Comparison of ENCODE assay signal across 8 cellular contexts in genomic region chrX:23782863-23783568, GRCh38. TPM values are rescaled to one million over a fixed set of nuclear protein-coding genes. Genes with fewer than 3 reads are reported as not detected.
DNase-seq lines count a peak whose midpoint lies in the region; ATAC-seq, FAIRE-seq and TF ChIP-seq lines count a peak whose summit lies in the region.

SAT1 (plus strand) TSS chrX:23783173; CDS start chrX:23783352, 179 bp downstream.

- TF ChIP-seq EP300 in HepG2 (IDR thresholded peaks at IDR 0.05; ENCODE audit: low read depth in 2 of 2, low read length in 2 of 2) (no peak), HepG2 (CRISPR knock-in tag; IDR thresholded peaks at IDR 0.05; ENCODE audit: borderline replicate concordance) (no peak)

- peaks cover 39% of the 10 kb centered on the region for H3K36me3 Mint-ChIP-seq in CD4-positive, alpha-beta T cell (ENCODE audit: low read depth)

- TF ChIP-seq RAD21 in HepG2 (CRISPR knock-in tag; IDR thresholded peaks at IDR 0.05) = peak; percentile 86

- DNase-seq in CD4-positive, alpha-beta T cell = peak; percentile 84 to 94 (median 89)
- peak; percentile 79 for DNase-seq in NCI-H774 (lab: John Stamatoyannopoulos, UW)
- DNase-seq in activated CD4-positive, alpha-beta T cell treated with anti-CD3 and anti-CD28 coated beads, Interleukin-2, amount 50 U/mL, for 4 hours = peak; percentile 88 to 90
- peak; percentile 94 for DNase-seq in dermis blood vessel endothelial cell
- DNase-seq in HepG2 (ENCODE audit: low spot score) = peak; percentile 88
- DNase-seq in stimulated activated CD4-positive, alpha-beta T cell treated with anti-CD3 and anti-CD28 coated beads, Interleukin-4, amount 100 ng/mL, for 24 hours = peak; percentile 92

- POLR2A ChIA-PET in CD4-positive, alpha-beta T cell (lab: Charles Lee) = interaction anchor here (0.6 to 5.3 kb wide), 14 partner anchors 9 to 1944 kb away, joined by 3 to 51 read pairs (median 9); partner anchors contain the start of genes ACOT9, APOO, CXorf58 and EIF2S3
- POLR2A ChIA-PET in HepG2 (lab: Yijun Ruan, JAX) = interaction anchor here (0.6 to 4.7 kb wide), 28 partner anchors 13 to 271 kb away, joined by 3 to 91 read pairs (median 6); partner anchors contain the start of genes ACOT9, APOO and CXorf58

- H3K4me1 Mint-ChIP-seq in CD4-positive, alpha-beta T cell (ENCODE audit: low read depth) = peaks cover 44% of the 10 kb centered on the region

- H4K20me1 ChIP-seq in HepG2 (ENCODE audit: insufficient read depth, low read length) = peaks cover 17% of the 10 kb centered on the region

- H3K27ac Mint-ChIP-seq in CD4-positive, alpha-beta T cell = peak within 1 kb of the TSS; percentile 97

- TF ChIP-seq CTCF in CD4-positive, alpha-beta T cell (IDR thresholded peaks at IDR 0.05) = peak; percentile 65
- peak; percentile 84 for TF ChIP-seq CTCF in HepG2 (CRISPR knock-in tag; IDR thresholded peaks at IDR 0.05)

- no peak for FAIRE-seq in HepG2 (lab: Jason Lieb, UNC)

- peak; percentile 88 for ATAC-seq in CD4-positive, alpha-beta T cell (ENCODE audit: poor library complexity)
- peak; percentile 89 for ATAC-seq in GM19397 (IDR thresholded peaks at IDR 0.05; ENCODE audit: unreplicated experiment)
- ATAC-seq in HG03571 (IDR thresholded peaks at IDR 0.05; ENCODE audit: unreplicated experiment) = peak; percentile 89
- ATAC-seq in HepG2 = peak; percentile 95

- intact Hi-C loops in CD4-positive, alpha-beta T cell (cut with DNase I, micrococcal nuclease) = loop anchor here (1.0 to 10.0 kb wide), 6 partner anchors 10 to 692 kb away; partner anchors contain the start of genes ACOT9 (in 2 of the 2), APOO (in 1 of the 2), CXorf58 (in 1 of the 2) and KLHL15 (in 1 of the 2)
- intact Hi-C loops in HepG2 (cut with micrococcal nuclease; ENCODE audit: unreplicated experiment) = loop anchor here (1.0 to 10.0 kb wide), 2 partner anchors 119 to 1938 kb away; no protein-coding TSS in a partner anchor

- peak; percentile 98 to 99 for TF ChIP-seq POLR2A in HepG2 (IDR thresholded peaks at IDR 0.05; ENCODE audit: insufficient read depth in 1 of 2, low read depth in 2 of 2, low read length in 2 of 2)

- H2AFZ ChIP-seq in HepG2 (ENCODE audit: low read length) = peak within 1 kb of the TSS; percentile 42

- no peaks in the 10 kb centered on the region for H3K27me3 ChIP-seq in CD4-positive, alpha-beta T cell (ENCODE audit: control insufficient read depth, insufficient read depth, low read length)
- no peaks in the 10 kb centered on the region; a peak in 1 of 5 replicates for H3K27me3 ChIP-seq in HepG2 (ENCODE audit: control insufficient read depth in 1 of 2, insufficient read depth in 2 of 2, low read length in 2 of 2)

- WGBS in HepG2 (ENCODE audit: low lambda C conversion rate) = no CpG with 5 or more reads among the region's 55 CpGs

- peak within 1 kb of the TSS; percentile 78 for H3K4me2 ChIP-seq in HepG2 (ENCODE audit: low read depth, low read length)

- H3K4me3 ChIP-seq in HepG2 (replicated peaks in 1 of 3; ENCODE audit: insufficient read depth in 1 of 3, low read depth in 2 of 3, low read length in 3 of 3) = peak within 1 kb of the TSS; percentile 87 to 93 (median 88)

- in situ Hi-C loops in HepG2 (cut with HindIII; ENCODE audit: extremely low pct_ligation_motif_present, low pct_unique_long_range_greater_than_20kb) = loop anchor here (5.0 kb wide), 1 partner anchor 119 kb away; no protein-coding TSS in a partner anchor

- peak within 1 kb of the TSS; percentile 98 for H3K4me3 Mint-ChIP-seq in CD4-positive, alpha-beta T cell

- H3K36me3 ChIP-seq in HepG2 (replicated peaks in 1 of 2; ENCODE audit: control insufficient read depth in 1 of 2, insufficient read depth in 2 of 2, low read length in 2 of 2) = peaks cover 0 to 1% of the 10 kb centered on the region in 2 experiments; a peak in 2 of 5 replicates

- CTCF ChIA-PET in CD4-positive, alpha-beta T cell (lab: Charles Lee) = interaction anchor here (1.0 to 1.5 kb wide), 6 partner anchors 40 to 272 kb away, joined by 3 to 10 read pairs (median 3); partner anchors contain the start of genes ACOT9, APOO, CXorf58 and EIF2S3
- CTCF ChIA-PET in HepG2 (lab: Yijun Ruan, JAX; ENCODE audit: low intra/inter-chr PET ratio, low total read pairs) = interaction anchor here (2.0 kb wide), 1 partner anchor 119 kb away, joined by 27 read pairs; no protein-coding TSS in a partner anchor

- H3K9me3 Mint-ChIP-seq in CD4-positive, alpha-beta T cell = no peaks in the 10 kb centered on the region

- peak within 1 kb of the TSS; percentile 74 for H3K27ac ChIP-seq in CD4-positive, alpha-beta T cell (ENCODE audit: low read depth, low read length)
- peak within 1 kb of the TSS; percentile 82 for H3K27ac ChIP-seq in HepG2 (ENCODE audit: extremely low read length, insufficient read depth, low read length)

- BruUV-seq in HepG2 (replicated peaks; lab: Mats Ljungman, UMichigan) = no TSS peak

- H3K4me1 ChIP-seq in HepG2 (ENCODE audit: insufficient read depth, low read length) = peaks cover 33% of the 10 kb centered on the region

- H3K79me2 ChIP-seq in HepG2 (ENCODE audit: insufficient read depth, low read length) = peaks cover 31% of the 10 kb centered on the region

- H3K27me3 Mint-ChIP-seq in CD4-positive, alpha-beta T cell = no peaks in the 10 kb centered on the region

- H3K9me3 ChIP-seq in CD4-positive, alpha-beta T cell (ENCODE audit: control insufficient read depth, low read length) = no peaks in the 10 kb centered on the region
- no peaks in the 10 kb centered on the region for H3K9me3 ChIP-seq in HepG2 (ENCODE audit: low read length)

- H3K9ac ChIP-seq in HepG2 (ENCODE audit: insufficient read depth, low read depth, low read length) = peak within 1 kb of the TSS; percentile 89

TF ChIP-seq in HepG2, 621 proteins besides CTCF, POLR2A, EP300 and RAD21 (continues in another document):
- TF ChIP-seq TOE1 (CRISPR knock-in tag; IDR thresholded peaks at IDR 0.05) = no peak
- no peak for TF ChIP-seq PRDM15 (CRISPR knock-in tag; IDR thresholded peaks at IDR 0.05)
- peak; percentile 98 for TF ChIP-seq CBX1 (IDR thresholded peaks at IDR 0.05; ENCODE audit: low read depth)
- TF ChIP-seq KDM2A (CRISPR knock-in tag; IDR thresholded peaks at IDR 0.05; ENCODE audit: borderline replicate concordance, low read depth) = peak; percentile 50
- TF ChIP-seq PRMT3 (CRISPR knock-in tag; IDR thresholded peaks at IDR 0.05; ENCODE audit: borderline replicate concordance, low read depth) = 0 out of 2 replicates have a peak, but pooled peaks have one; percentile 49

RNA-seq across cellular contexts. Expression of gene SAT1, which starts in this region (rescaled TPM):
- total RNA-seq in CD4-positive, alpha-beta T cell = 100 to 1,000 TPM; 305 to 312 TPM
- total RNA-seq in dermis blood vessel endothelial cell = 305 and 422 TPM in 2 replicates
- 216 and 237 TPM in 2 replicates for total RNA-seq in HepG2 (2016; rRNA removed; fragmentation: Illumina TruSeq; extraction: Trizol)
- total RNA-seq in HepG2 (2016; cell fraction: cytosol; rRNA removed; fragmentation: Illumina TruSeq; extraction: Trizol; ENCODE audit: low read depth) = 71.5 and 78.9 TPM in 2 replicates
- 224 and 242 TPM in 2 replicates for total RNA-seq in HepG2 (2016; cell fraction: insoluble cytoplasmic fraction; rRNA removed; fragmentation: Illumina TruSeq; extraction: Trizol)
- 183 and 209 TPM in 2 replicates for total RNA-seq in HepG2 (2016; cell fraction: membrane; rRNA removed; fragmentation: Illumina TruSeq; extraction: Trizol)
- total RNA-seq in HepG2 (2016; cell fraction: nucleus; rRNA removed; fragmentation: Illumina TruSeq; extraction: Trizol) = 221 and 242 TPM in 2 replicates
- polyA plus RNA-seq in HepG2 (2011; rRNA removed) = 1,213 and 1,243 TPM in 2 replicates
- polyA plus RNA-seq in HepG2 (2011; cell fraction: cytosol; rRNA removed) = 501 and 788 TPM in 2 replicates
- polyA plus RNA-seq in HepG2 (2011; cell fraction: nucleus; rRNA removed) = 2,273 and 3,133 TPM in 2 replicates
- polyA plus RNA-seq in HepG2 (2012) = 931 and 961 TPM in 2 replicates
- 82.9 and 86.6 TPM in 2 replicates for polyA plus RNA-seq in HepG2 (2016; cell fraction: cytosol; fragmentation: Illumina TruSeq; extraction: Trizol; ENCODE audit: low read depth)
- 238 and 267 TPM in 2 replicates for polyA plus RNA-seq in HepG2 (2016; cell fraction: insoluble cytoplasmic fraction; fragmentation: Illumina TruSeq; extraction: Trizol; ENCODE audit: low read depth)
- 166 and 177 TPM in 2 replicates for polyA plus RNA-seq in HepG2 (2016; cell fraction: membrane; fragmentation: Illumina TruSeq; extraction: Trizol; ENCODE audit: low read depth)
- polyA plus RNA-seq in HepG2 (2016; cell fraction: nucleus; fragmentation: Illumina TruSeq; extraction: Trizol; ENCODE audit: insufficient read depth, low read depth) = 367 and 400 TPM in 2 replicates
- polyA minus RNA-seq in HepG2 (2011; rRNA and poly(A)+ RNA removed; ENCODE audit: low replicate concordance) = 38.8 and 128 TPM in 2 replicates
- 149 and 175 TPM in 2 replicates for polyA minus RNA-seq in HepG2 (2011; cell fraction: cytosol; rRNA and poly(A)+ RNA removed)
- polyA minus RNA-seq in HepG2 (2011; cell fraction: nucleus; rRNA and poly(A)+ RNA removed) = 734 and 963 TPM in 2 replicates

Comparison
In these comparisons a context has a peak if more than half of its experiments do, and no peak if none do; other contexts are left out.
1. Peak in every context shown above with its lines: DNase-seq, ATAC-seq, H3K4me3 ChIP-seq and H3K27ac ChIP-seq.